Comparison of ENCODE assay signal across 8 cellular contexts in the genomic region with DNA sequence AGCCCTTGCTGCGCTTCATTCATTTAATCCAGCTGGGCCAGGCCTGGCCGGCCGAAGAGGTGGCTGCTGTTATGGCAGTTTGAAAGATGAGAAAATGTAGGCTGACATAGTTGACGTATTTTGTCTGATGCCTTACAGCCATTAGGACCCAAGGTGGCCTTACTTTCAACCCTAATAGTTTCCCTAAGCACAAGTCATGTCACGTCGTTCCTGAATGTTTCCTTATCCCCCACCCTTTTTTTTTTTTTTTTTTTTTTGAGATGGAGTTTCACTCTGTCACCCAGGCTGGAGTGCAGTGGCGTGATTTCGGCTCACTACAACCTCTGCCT. TPM values are rescaled to one million over a fixed set of nuclear protein-coding genes. Genes with fewer than 3 reads are reported as not detected.
A peak's percentile ranks its signal among the peaks of the same experiment; 100 is the strongest.
DNase-seq lines count a peak whose midpoint lies in the region; ATAC-seq, FAIRE-seq and TF ChIP-seq lines count a peak whose summit lies in the region.

No MANE protein-coding gene starts in this region.

- TF ChIP-seq CTCF in keratinocyte (optimal IDR thresholded peaks at IDR 0.05 in 1 of 3, IDR thresholded peaks at IDR 0.05 in 1 of 3, conservative IDR thresholded peaks at IDR 0.05 in 1 of 3; ENCODE audit: extremely low read depth in 1 of 3, insufficient read depth in 2 of 3, low read length in 3 of 3) = no peak

- no peaks in the 10 kb centered on the region for H3K9me1 ChIP-seq in keratinocyte (ENCODE audit: control insufficient read depth, extremely low read depth, insufficient read depth, low read length)

- H3K4me3 ChIP-seq in keratinocyte (ENCODE audit: control insufficient read depth in 2 of 3, extremely low read depth in 1 of 3, insufficient read depth in 2 of 3, low read depth in 1 of 3, low read length in 3 of 3) = peak overlapping the region in 2 of 3 experiments; percentile 73 to 86

- peak overlapping the region; percentile 87 for H3K9ac ChIP-seq in keratinocyte (ENCODE audit: control insufficient read depth, extremely low read depth, insufficient read depth, low read length)

- peak overlapping the region; percentile 95 for H3K27ac Mint-ChIP-seq in T-helper 2 cell treated with Interferon-gamma antibody and Interleukin-4, amounts not matched to agents 5 μg/mL and 100 μg/mL, for 36 hours
- H3K27ac Mint-ChIP-seq in activated naive CD8-positive, alpha-beta T cell = peak overlapping the region; percentile 96

- no peak for DNase-seq in T-helper 2 cell treated with Interferon-gamma antibody and Interleukin-4, amounts not matched to agents 5 μg/mL and 100 μg/mL, for 36 hours (ENCODE audit: low spot score)
- no peak for DNase-seq in T-helper 2 cell
- no peak for DNase-seq in keratinocyte (ENCODE audit: low read depth, low spot score)
- no peak for DNase-seq in substantia nigra (lab: John Stamatoyannopoulos, UW)
- no peak for DNase-seq in DMS114 treated with DMSO at 0.1 percent for 48 hours (lab: John Stamatoyannopoulos, UW; ENCODE audit: unreplicated experiment)

- H3K4me2 ChIP-seq in keratinocyte (ENCODE audit: control insufficient read depth, extremely low read depth, insufficient read depth, low read depth, low read length) = peak overlapping the region; percentile 78

- peak overlapping the region; percentile 97 for H2AFZ ChIP-seq in keratinocyte (ENCODE audit: control insufficient read depth, low read length)

- FAIRE-seq in keratinocyte (lab: Jason Lieb, UNC) = no peak

- H3K79me2 ChIP-seq in keratinocyte (ENCODE audit: control insufficient read depth, insufficient read depth, low read length) = peaks cover 47% of the 10 kb centered on the region

- H3K36me3 Mint-ChIP-seq in T-helper 2 cell treated with Interferon-gamma antibody and Interleukin-4, amounts not matched to agents 5 μg/mL and 100 μg/mL, for 36 hours (ENCODE audit: low read depth) = peaks cover 9% of the 10 kb centered on the region
- peaks cover 5% of the 10 kb centered on the region for H3K36me3 Mint-ChIP-seq in activated naive CD8-positive, alpha-beta T cell

- no peaks in the 10 kb centered on the region for H3K9me3 ChIP-seq in keratinocyte (ENCODE audit: control insufficient read depth, low read depth, low read length)

- peaks cover 0 to 8% of the 10 kb centered on the region in 2 experiments for H3K36me3 ChIP-seq in keratinocyte (ENCODE audit: control insufficient read depth in 2 of 2, extremely low read depth in 1 of 2, insufficient read depth in 2 of 2, low read length in 2 of 2)

- peak overlapping the region; percentile 99 for H3K4me3 Mint-ChIP-seq in T-helper 2 cell treated with Interferon-gamma antibody and Interleukin-4, amounts not matched to agents 5 μg/mL and 100 μg/mL, for 36 hours
- peak overlapping the region; percentile 97 for H3K4me3 Mint-ChIP-seq in activated naive CD8-positive, alpha-beta T cell

- peaks cover 7% of the 10 kb centered on the region for H4K20me1 ChIP-seq in keratinocyte (ENCODE audit: control insufficient read depth, extremely low read depth, insufficient read depth, low read length)

- H3K4me1 Mint-ChIP-seq in T-helper 2 cell treated with Interferon-gamma antibody and Interleukin-4, amounts not matched to agents 5 μg/mL and 100 μg/mL, for 36 hours (ENCODE audit: low read depth) = peaks cover 22% of the 10 kb centered on the region
- H3K4me1 Mint-ChIP-seq in activated naive CD8-positive, alpha-beta T cell (ENCODE audit: low read depth) = peaks cover 36% of the 10 kb centered on the region

- H3K27me3 Mint-ChIP-seq in T-helper 2 cell treated with Interferon-gamma antibody and Interleukin-4, amounts not matched to agents 5 μg/mL and 100 μg/mL, for 36 hours (ENCODE audit: low read depth) = no peaks in the 10 kb centered on the region
- no peaks in the 10 kb centered on the region for H3K27me3 Mint-ChIP-seq in activated naive CD8-positive, alpha-beta T cell

- dilution Hi-C loops in keratinocyte (cut with MboI; ENCODE audit: extremely low pct_ligation_motif_present, low sequenced_read_pairs) = no loop called here

- no peaks in the 10 kb centered on the region for H3K9me3 Mint-ChIP-seq in T-helper 2 cell treated with Interferon-gamma antibody and Interleukin-4, amounts not matched to agents 5 μg/mL and 100 μg/mL, for 36 hours
- H3K9me3 Mint-ChIP-seq in activated naive CD8-positive, alpha-beta T cell (ENCODE audit: low read depth) = no peaks in the 10 kb centered on the region

- no peaks in the 10 kb centered on the region for H3K27me3 ChIP-seq in keratinocyte (ENCODE audit: control insufficient read depth, extremely low read depth, insufficient read depth, low read length)

- ATAC-seq in HG02763 (IDR thresholded peaks at IDR 0.05; ENCODE audit: unreplicated experiment) = no peak
- no peak for ATAC-seq in HG03159 (IDR thresholded peaks at IDR 0.05; ENCODE audit: unreplicated experiment)

- peak overlapping the region; percentile 78 for H3K27ac ChIP-seq in keratinocyte (ENCODE audit: control insufficient read depth, insufficient read depth, low read length)
- peak overlapping the region; percentile 75 for H3K27ac ChIP-seq in substantia nigra (ENCODE audit: low read depth, low read length, poor library complexity, severe bottlenecking)

- peaks cover 36% of the 10 kb centered on the region for H3K4me1 ChIP-seq in keratinocyte (ENCODE audit: control insufficient read depth, extremely low read depth, insufficient read depth, low read length)

RNA-seq across cellular contexts. Expression of a gene that starts 0.3 kb away (rescaled TPM):
- 46.2 to 174 TPM (median 99.2 TPM) in 3 replicates for polyA plus RNA-seq in keratinocyte
- 30.6 TPM for polyA plus RNA-seq in keratinocyte (2011; ENCODE audit: low read depth)
- 141 and 184 TPM in 2 replicates for polyA plus RNA-seq in keratinocyte (2011; cell fraction: cytosol; rRNA removed)
- 153 and 156 TPM in 2 replicates for polyA plus RNA-seq in keratinocyte (2011; cell fraction: nucleus; rRNA removed)
- polyA plus RNA-seq in keratinocyte (2012; ENCODE audit: low replicate concordance) = 81.5 and 149 TPM in 2 replicates
- 55.8 to 120 TPM (median 100 TPM) in 3 replicates for polyA minus RNA-seq in keratinocyte
- 196 TPM for polyA minus RNA-seq in keratinocyte (2011; cell fraction: cytosol; rRNA and poly(A)+ RNA removed)
- 52.1 and 90.0 TPM in 2 replicates for polyA minus RNA-seq in keratinocyte (2011; cell fraction: nucleus; rRNA and poly(A)+ RNA removed)

RNA-seq across cellular contexts. Expression of a gene that starts 49.9 kb away (rescaled TPM):
- 11.2 to 18.9 TPM (median 18.2 TPM) in 3 replicates for polyA plus RNA-seq in keratinocyte
- polyA plus RNA-seq in keratinocyte (2011; ENCODE audit: low read depth) = 3.2 TPM
- polyA plus RNA-seq in keratinocyte (2011; cell fraction: cytosol; rRNA removed) = 9.1 and 9.4 TPM in 2 replicates
- polyA plus RNA-seq in keratinocyte (2011; cell fraction: nucleus; rRNA removed) = 44.7 and 54.0 TPM in 2 replicates
- 7.3 and 16.0 TPM in 2 replicates for polyA plus RNA-seq in keratinocyte (2012; ENCODE audit: low replicate concordance)
- polyA minus RNA-seq in keratinocyte = 33.2 to 44.3 TPM (median 35.5 TPM) in 3 replicates
- polyA minus RNA-seq in keratinocyte (2011; cell fraction: cytosol; rRNA and poly(A)+ RNA removed) = 40.7 TPM
- 47.4 and 49.0 TPM in 2 replicates for polyA minus RNA-seq in keratinocyte (2011; cell fraction: nucleus; rRNA and poly(A)+ RNA removed)
